Comparison of ENCODE assay signal across 8 cellular contexts in the genomic region with DNA sequence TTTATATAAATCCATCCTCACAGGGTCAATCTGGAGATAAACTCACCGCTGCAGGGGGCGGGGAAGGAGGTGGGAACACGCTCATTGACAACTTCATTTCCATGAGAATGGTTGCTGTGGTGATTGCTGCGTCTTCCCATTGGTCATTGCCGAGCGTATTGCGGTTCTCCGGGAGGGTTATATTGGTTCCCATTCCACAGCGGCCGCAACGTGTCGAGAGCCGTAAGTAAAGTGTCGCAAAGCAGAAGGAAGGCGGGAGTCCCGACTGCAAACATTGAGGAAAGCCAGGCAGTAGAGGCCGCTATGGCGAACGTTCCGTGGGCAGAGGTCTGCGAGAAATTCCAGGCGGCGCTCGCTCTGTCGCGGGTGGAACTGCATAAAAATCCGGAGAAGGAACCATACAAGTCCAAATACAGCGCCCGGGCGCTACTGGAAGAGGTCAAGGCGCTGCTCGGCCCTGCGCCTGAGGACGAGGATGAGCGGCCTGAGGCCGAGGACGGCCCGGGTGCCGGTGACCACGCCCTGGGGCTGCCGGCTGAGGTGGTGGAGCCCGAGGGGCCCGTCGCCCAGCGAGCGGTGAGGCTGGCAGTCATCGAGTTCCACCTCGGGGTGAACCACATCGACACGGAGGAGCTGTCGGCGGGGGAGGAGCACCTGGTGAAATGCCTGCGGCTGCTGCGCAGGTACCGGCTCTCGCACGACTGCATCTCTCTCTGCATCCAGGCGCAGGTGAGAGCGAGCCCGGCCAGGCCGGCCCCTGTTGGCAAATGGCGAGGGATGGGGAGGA. TPM values are rescaled to one million over a fixed set of nuclear protein-coding genes. Genes with fewer than 3 reads are reported as not detected.
A peak's percentile ranks its signal among the peaks of the same experiment; 100 is the strongest.
DNase-seq lines count a peak whose midpoint lies in the region; ATAC-seq and TF ChIP-seq lines count a peak whose summit lies in the region.

A gene with protein sequence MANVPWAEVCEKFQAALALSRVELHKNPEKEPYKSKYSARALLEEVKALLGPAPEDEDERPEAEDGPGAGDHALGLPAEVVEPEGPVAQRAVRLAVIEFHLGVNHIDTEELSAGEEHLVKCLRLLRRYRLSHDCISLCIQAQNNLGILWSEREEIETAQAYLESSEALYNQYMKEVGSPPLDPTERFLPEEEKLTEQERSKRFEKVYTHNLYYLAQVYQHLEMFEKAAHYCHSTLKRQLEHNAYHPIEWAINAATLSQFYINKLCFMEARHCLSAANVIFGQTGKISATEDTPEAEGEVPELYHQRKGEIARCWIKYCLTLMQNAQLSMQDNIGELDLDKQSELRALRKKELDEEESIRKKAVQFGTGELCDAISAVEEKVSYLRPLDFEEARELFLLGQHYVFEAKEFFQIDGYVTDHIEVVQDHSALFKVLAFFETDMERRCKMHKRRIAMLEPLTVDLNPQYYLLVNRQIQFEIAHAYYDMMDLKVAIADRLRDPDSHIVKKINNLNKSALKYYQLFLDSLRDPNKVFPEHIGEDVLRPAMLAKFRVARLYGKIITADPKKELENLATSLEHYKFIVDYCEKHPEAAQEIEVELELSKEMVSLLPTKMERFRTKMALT (plus strand): TSS at position 274 of the 787 bp plus-strand sequence. CDS start 30 bp downstream, at position 304.

- H3F3A ChIP-seq in GM23338 (replicated peaks; ENCODE audit: low read depth) = 0 out of 2 replicates have a peak, but pooled peaks cover 4% of the 10 kb centered on the region

- H2AFZ ChIP-seq in GM23338 = peak within 1 kb of the TSS; percentile 77; the same call in 1 of the 2 replicates

- peaks cover 7% of the 10 kb centered on the region for H3K27me3 Mint-ChIP-seq in GM23338 (ENCODE audit: insufficient read depth, low read depth, poor library complexity)
- no peaks in the 10 kb centered on the region for H3K27me3 Mint-ChIP-seq in activated T-helper 2 cell treated with anti-CD3 and anti-CD28 coated beads, Interferon-gamma antibody, Interleukin-2, Interleukin-4, amounts not matched to agents 10 μg/mL and 5 μg/mL and 100 μg/mL, durations not matched to agents 14 hours and 24 hours and 36 hours (ENCODE audit: low read depth)
- no peaks in the 10 kb centered on the region for H3K27me3 Mint-ChIP-seq in naive thymus-derived CD8-positive, alpha-beta T cell

- H4K20me1 ChIP-seq in GM23338 (replicated peaks; ENCODE audit: insufficient read depth) = no peaks in the 10 kb centered on the region; the same call in none of the 2 replicates

- no peaks in the 10 kb centered on the region for H3K9me2 ChIP-seq in GM23338 (ENCODE audit: insufficient read depth)

- H3K36me3 Mint-ChIP-seq in GM23338 (ENCODE audit: low read depth) = peaks cover 24% of the 10 kb centered on the region
- peaks cover 40% of the 10 kb centered on the region for H3K36me3 Mint-ChIP-seq in activated T-helper 2 cell treated with anti-CD3 and anti-CD28 coated beads, Interferon-gamma antibody, Interleukin-2, Interleukin-4, amounts not matched to agents 10 μg/mL and 5 μg/mL and 100 μg/mL, durations not matched to agents 14 hours and 24 hours and 36 hours (ENCODE audit: low read depth)
- H3K36me3 Mint-ChIP-seq in naive thymus-derived CD8-positive, alpha-beta T cell = peaks cover 0 to 18% (median 3%) of the 10 kb centered on the region in 3 donors

- DNase-seq in EL (peak; percentile 97), GM23338 (ENCODE audit: low spot score) (peak; percentile 99), LHCN-M2 (ENCODE audit: low read depth) (peak; percentile 97), RWPE2 (ENCODE audit: low spot score) (peak; percentile 95), fibroblast of mammary gland (ENCODE audit: low read depth) (peak; percentile 98)
- DNase-seq in activated T-helper 2 cell treated with anti-CD3 and anti-CD28 coated beads, Interferon-gamma antibody, Interleukin-2, Interleukin-4, amounts not matched to agents 10 μg/mL and 5 μg/mL and 100 μg/mL, durations not matched to agents 14 hours and 24 hours and 36 hours (ENCODE audit: low spot score) = peak; percentile 83
- DNase-seq in naive thymus-derived CD8-positive, alpha-beta T cell = peak; percentile 56 to 88 (median 82)
- peak; percentile 69 to 83 (median 80) for DNase-seq in stimulated activated naive CD4-positive, alpha-beta T cell (lab: John Stamatoyannopoulos, UW)

- peak within 1 kb of the TSS; percentile 98 for H3K27ac Mint-ChIP-seq in GM23338
- peak within 1 kb of the TSS; percentile 90 for H3K27ac Mint-ChIP-seq in activated T-helper 2 cell treated with anti-CD3 and anti-CD28 coated beads, Interferon-gamma antibody, Interleukin-2, Interleukin-4, amounts not matched to agents 10 μg/mL and 5 μg/mL and 100 μg/mL, durations not matched to agents 14 hours and 24 hours and 36 hours
- peak within 1 kb of the TSS; percentile 87 to 99 (median 96) for H3K27ac Mint-ChIP-seq in naive thymus-derived CD8-positive, alpha-beta T cell

- TF ChIP-seq CTCF in GM23338 (conservative IDR thresholded peaks at IDR 0.05; ENCODE audit: low read depth in 2 of 2) = peak; percentile 42 to 54
- peak; percentile 62 for TF ChIP-seq CTCF in RWPE2 (IDR thresholded peaks at IDR 0.05; ENCODE audit: poor library complexity, severe bottlenecking)
- peak; percentile 47 for TF ChIP-seq CTCF in fibroblast of mammary gland (conservative IDR thresholded peaks at IDR 0.05; ENCODE audit: control insufficient read depth, insufficient read depth, low read depth, low read length)

- H3K27me3 ChIP-seq in GM23338 (ENCODE audit: insufficient read depth) (no peaks in the 10 kb centered on the region), RWPE2 (ENCODE audit: insufficient read depth, poor library complexity, severe bottlenecking) (no peaks in the 10 kb centered on the region)

- no peaks in the 10 kb centered on the region for H3K9me3 ChIP-seq in RWPE2 (ENCODE audit: severe bottlenecking)

- H3K4me2 ChIP-seq in GM23338 = peak within 1 kb of the TSS; percentile 92

- H3K27ac ChIP-seq in GM23338 (ENCODE audit: low read depth) (peak within 1 kb of the TSS; percentile 22), RWPE2 (ENCODE audit: poor library complexity, severe bottlenecking) (peak within 1 kb of the TSS; percentile 47)

- peaks cover 45% of the 10 kb centered on the region for H3K79me2 ChIP-seq in GM23338 (replicated peaks; ENCODE audit: insufficient read depth)

- H3K4me3 ChIP-seq in GM23338 = peak within 1 kb of the TSS; percentile 63
- H3K4me3 ChIP-seq in RWPE2 (ENCODE audit: severe bottlenecking) = peak within 1 kb of the TSS; percentile 83
- H3K4me3 ChIP-seq in fibroblast of mammary gland (ENCODE audit: control insufficient read depth, low read depth, low read length) = peak within 1 kb of the TSS; percentile 95

- peak within 1 kb of the TSS; percentile 92 for H3K4me3 Mint-ChIP-seq in GM23338
- peak within 1 kb of the TSS; percentile 96 for H3K4me3 Mint-ChIP-seq in activated T-helper 2 cell treated with anti-CD3 and anti-CD28 coated beads, Interferon-gamma antibody, Interleukin-2, Interleukin-4, amounts not matched to agents 10 μg/mL and 5 μg/mL and 100 μg/mL, durations not matched to agents 14 hours and 24 hours and 36 hours (ENCODE audit: low read depth)
- H3K4me3 Mint-ChIP-seq in naive thymus-derived CD8-positive, alpha-beta T cell = peak within 1 kb of the TSS; percentile 98 to 100 (median 99)

- H3K4me1 Mint-ChIP-seq in GM23338 = peaks cover 15% of the 10 kb centered on the region
- H3K4me1 Mint-ChIP-seq in activated T-helper 2 cell treated with anti-CD3 and anti-CD28 coated beads, Interferon-gamma antibody, Interleukin-2, Interleukin-4, amounts not matched to agents 10 μg/mL and 5 μg/mL and 100 μg/mL, durations not matched to agents 14 hours and 24 hours and 36 hours (ENCODE audit: low read depth) = peaks cover 36% of the 10 kb centered on the region
- peaks cover 22 to 61% (median 54%) of the 10 kb centered on the region in 4 donors for H3K4me1 Mint-ChIP-seq in naive thymus-derived CD8-positive, alpha-beta T cell

- no peaks in the 10 kb centered on the region for H3K9me3 Mint-ChIP-seq in GM23338
- H3K9me3 Mint-ChIP-seq in activated T-helper 2 cell treated with anti-CD3 and anti-CD28 coated beads, Interferon-gamma antibody, Interleukin-2, Interleukin-4, amounts not matched to agents 10 μg/mL and 5 μg/mL and 100 μg/mL, durations not matched to agents 14 hours and 24 hours and 36 hours = no peaks in the 10 kb centered on the region
- H3K9me3 Mint-ChIP-seq in naive thymus-derived CD8-positive, alpha-beta T cell = no peaks in the 10 kb centered on the region

- H3K36me3 ChIP-seq in GM23338 (ENCODE audit: insufficient read depth) (peaks cover 18% of the 10 kb centered on the region), RWPE2 (ENCODE audit: low read depth) (peaks cover 43% of the 10 kb centered on the region)

- H3K4me1 ChIP-seq in GM23338 (ENCODE audit: insufficient read depth) (peaks cover 9% of the 10 kb centered on the region; the same call in 1 of the 2 replicates), RWPE2 (ENCODE audit: insufficient read depth, poor library complexity, severe bottlenecking) (peaks cover 24% of the 10 kb centered on the region)

- POLR2A ChIA-PET in naive thymus-derived CD8-positive, alpha-beta T cell (lab: Charles Lee) = interaction anchor here (0.6 to 1.6 kb wide), 6 partner anchors 11 to 104 kb away, joined by 3 to 11 read pairs (median 4); a partner anchor contains a TSS

- ATAC-seq in GM23338 (peak; percentile 84), RWPE2 (ENCODE audit: low read depth) (peak; percentile 89)
- ATAC-seq in naive thymus-derived CD8-positive, alpha-beta T cell = peak; percentile 80 to 84

- intact Hi-C loops in activated T-helper 2 cell treated with anti-CD3 and anti-CD28 coated beads, Interferon-gamma antibody, Interleukin-2, Interleukin-4, amounts not matched to agents 10 μg/mL and 5 μg/mL and 100 μg/mL, durations not matched to agents 14 hours and 24 hours and 36 hours (cut with micrococcal nuclease) = loop anchor here (1.0 to 5.0 kb wide), 5 partner anchors 9 to 404 kb away; a partner anchor contains a TSS

RNA-seq across cellular contexts. Expression of the gene that starts here (rescaled TPM):
- 36.4 and 39.8 TPM in 2 replicates for total RNA-seq in GM23338 (2014; rRNA removed; shearing (Covaris generic))
- 21.9 and 24.5 TPM in 2 replicates for polyA plus RNA-seq in GM23338 (2016; fragmentation: Nextera tagmentation; extraction: Ambion mirVana)
- total RNA-seq in LHCN-M2 (2014; rRNA removed) = 63.4 and 65.1 TPM in 2 replicates
- 25.8 TPM for polyA plus RNA-seq in LHCN-M2 (2012)
- total RNA-seq in activated T-helper 2 cell treated with anti-CD3 and anti-CD28 coated beads, Interferon-gamma antibody, Interleukin-2, Interleukin-4, amounts not matched to agents 10 μg/mL and 5 μg/mL and 100 μg/mL, durations not matched to agents 14 hours and 24 hours and 36 hours = 16.7 and 17.1 TPM in 2 replicates
- total RNA-seq in naive thymus-derived CD8-positive, alpha-beta T cell = 10 to 100 TPM; 12.6 to 15.6 TPM
- 1 to 10 TPM; 2.2 to 4.4 (median 2.4) TPM for polyA plus RNA-seq in naive thymus-derived CD8-positive, alpha-beta T cell

Comparison
In these comparisons a context has a peak if more than half of its experiments do, and no peak if none do; other contexts are left out.
1. Peak in every context shown above with its lines: DNase-seq, ATAC-seq, H3K4me3 ChIP-seq and H3K27ac ChIP-seq.